14 cellular contexts compared by ENCODE assay signal in the genomic region with DNA sequence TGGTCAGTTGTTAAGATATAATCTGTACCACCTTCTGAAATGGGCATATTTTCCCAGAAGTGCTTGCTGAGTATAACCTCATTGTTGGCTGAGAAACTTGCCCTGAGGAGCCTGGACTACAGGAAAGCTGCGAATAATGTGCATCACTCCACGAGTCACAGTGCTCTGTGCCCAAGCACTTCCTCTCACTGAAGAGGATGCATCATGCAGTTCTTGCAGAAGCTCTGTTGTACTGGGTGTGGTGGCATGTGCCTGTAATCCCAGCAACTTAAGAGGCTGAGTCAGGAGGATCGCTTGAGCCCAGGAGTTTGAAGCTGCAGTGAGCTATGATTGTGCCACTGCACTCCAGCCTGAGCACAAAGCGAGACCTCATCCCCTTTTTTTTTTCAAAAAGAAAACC. TPM values are rescaled to one million over a fixed set of nuclear protein-coding genes. Genes with fewer than 3 reads are reported as not detected.
DNase-seq lines count a peak whose midpoint lies in the region; ATAC-seq, FAIRE-seq and TF ChIP-seq lines count a peak whose summit lies in the region.
"Had no signal": no experiment of that assay in that cellular context is flagged by ENCODE, and none has a peak within 500 bp of the region (broad histone marks: within the 10 kb centered on the region; RNA-seq: fewer than 3 reads in every experiment).

No MANE protein-coding gene starts in this region.

- no peak overlapping the region for H3K4me2 ChIP-seq in HepG2 (ENCODE audit: low read depth, low read length)
- no peak overlapping the region for H3K4me2 ChIP-seq in SK-N-SH

- H3K27ac Mint-ChIP-seq in CD8-positive, alpha-beta T cell = no peak overlapping the region
- H3K27ac Mint-ChIP-seq: natural killer cell treated with Interleukin-12 subunit alpha and Interleukin-12 subunit beta and Interleukin-15 and Interleukin-18, amount 100 ng/mL, for 72 hours had no signal

- no peak for DNase-seq in right lobe of liver
- no peak for DNase-seq in HepG2 (ENCODE audit: low spot score)
- no peak for DNase-seq in SK-N-SH
- peak; percentile 64 for DNase-seq in fibroblast of the conjunctiva (ENCODE audit: low read depth)
- DNase-seq in HEK293T (ENCODE audit: extremely low spot score) = no peak
- DNase-seq in CD8-positive, alpha-beta T cell = no peak
- no peak for DNase-seq in HuH-7.5 (ENCODE audit: low spot score)
- DNase-seq: central memory CD4-positive, alpha-beta T cell; hippocampal formation; NCI-H187 treated with DMSO at 0.1 percent for 48 hours; stimulated activated CD4-positive, alpha-beta T cell treated with anti-CD3 and anti-CD28 coated beads, Interleukin-15, amount 100 ng/mL, for 24 hours had no signal

- ATAC-seq in right lobe of liver (peak in 3 of 4 donors; percentile 55 to 56 (median 56)), HepG2 (no peak), HG03025 (IDR thresholded peaks at IDR 0.05; ENCODE audit: low FRiP score, unreplicated experiment) (no peak)
- ATAC-seq in CD8-positive, alpha-beta T cell = no peak
- ATAC-seq: natural killer cell treated with Interleukin-12 subunit alpha and Interleukin-12 subunit beta and Interleukin-15 and Interleukin-18, amount 100 ng/mL, for 72 hours had no signal

- POLR2A ChIA-PET in HepG2 (lab: Yijun Ruan, JAX) = no interaction called here
- POLR2A ChIA-PET in SK-N-SH (lab: Yijun Ruan, JAX) = no interaction called here
- POLR2A ChIA-PET in HEK293T (lab: Yijun Ruan, JAX) = no interaction called here
- POLR2A ChIA-PET in CD8-positive, alpha-beta T cell (lab: Charles Lee) = no interaction called here

- no peak overlapping the region for H2AFZ ChIP-seq in HepG2 (ENCODE audit: low read length)
- no peak overlapping the region for H2AFZ ChIP-seq in SK-N-SH (ENCODE audit: low read depth)

- H3K4me1 ChIP-seq in right lobe of liver (no peaks in the 10 kb centered on the region), HepG2 (ENCODE audit: insufficient read depth, low read length) (no peaks in the 10 kb centered on the region), SK-N-SH (ENCODE audit: control insufficient read depth in 1 of 2, insufficient read depth in 2 of 2, low read depth in 1 of 2, low read length in 1 of 2) (0 out of 4 replicates have a peak, but pooled peaks cover 0 to 4% of the 10 kb centered on the region in 2 experiments)
- no peaks in the 10 kb centered on the region for H3K4me1 ChIP-seq in CD8-positive, alpha-beta T cell (ENCODE audit: insufficient read depth, low read length)

- H3K27me3 Mint-ChIP-seq in CD8-positive, alpha-beta T cell (ENCODE audit: low read depth) = no peaks in the 10 kb centered on the region
- H3K27me3 Mint-ChIP-seq: natural killer cell treated with Interleukin-12 subunit alpha and Interleukin-12 subunit beta and Interleukin-15 and Interleukin-18, amount 100 ng/mL, for 72 hours had no signal

- TF ChIP-seq POLR2A in right lobe of liver (IDR thresholded peaks at IDR 0.05) (no peak), HepG2 (IDR thresholded peaks at IDR 0.05; ENCODE audit: insufficient read depth in 1 of 2, low read depth in 2 of 2, low read length in 2 of 2) (no peak)

- H3K79me2 ChIP-seq in HepG2 (ENCODE audit: insufficient read depth, low read length) (no peaks in the 10 kb centered on the region), SK-N-SH (ENCODE audit: insufficient read depth) (no peaks in the 10 kb centered on the region)

- H3K9ac ChIP-seq in HepG2 (ENCODE audit: insufficient read depth, low read depth, low read length) (no peak overlapping the region), SK-N-SH (no peak overlapping the region)

- 66% methylated on average over 4 of the region's 4 CpGs for WGBS in right lobe of liver (ENCODE audit: insufficient coverage, low coverage, low lambda C conversion rate, missing lambda C conversion rate)
- WGBS in HepG2 (ENCODE audit: low lambda C conversion rate) = no CpG with 5 or more reads among the region's 4 CpGs
- WGBS in SK-N-SH (ENCODE audit: low lambda C conversion rate) = 13% methylated on average over 4 of the region's 4 CpGs

- H3K9me3 ChIP-seq in right lobe of liver (no peaks in the 10 kb centered on the region), HepG2 (ENCODE audit: low read length) (no peaks in the 10 kb centered on the region), SK-N-SH (no peaks in the 10 kb centered on the region)
- H3K9me3 ChIP-seq in CD8-positive, alpha-beta T cell (ENCODE audit: low read length) = no peaks in the 10 kb centered on the region
- H3K9me3 ChIP-seq: suprapubic skin had no signal

- TF ChIP-seq CTCF in right lobe of liver (IDR thresholded peaks at IDR 0.05) (no peak), HepG2 (CRISPR knock-in tag; IDR thresholded peaks at IDR 0.05) (no peak), SK-N-SH (IDR thresholded peaks at IDR 0.05) (no peak)
- TF ChIP-seq CTCF in CD8-positive, alpha-beta T cell (IDR thresholded peaks at IDR 0.05) = no peak

- H3K9me3 Mint-ChIP-seq in CD8-positive, alpha-beta T cell = no peaks in the 10 kb centered on the region
- H3K9me3 Mint-ChIP-seq: natural killer cell treated with Interleukin-12 subunit alpha and Interleukin-12 subunit beta and Interleukin-15 and Interleukin-18, amount 100 ng/mL, for 72 hours had no signal

- H3K36me3 ChIP-seq in right lobe of liver (no peaks in the 10 kb centered on the region), HepG2 (replicated peaks in 1 of 2; ENCODE audit: control insufficient read depth in 1 of 2, insufficient read depth in 2 of 2, low read length in 2 of 2) (no peaks in the 10 kb centered on the region), SK-N-SH (replicated peaks in 1 of 2; ENCODE audit: control insufficient read depth in 1 of 2, insufficient read depth in 2 of 2, low read length in 1 of 2) (peaks cover 3 to 5% of the 10 kb centered on the region in 2 experiments)
- H3K36me3 ChIP-seq in CD8-positive, alpha-beta T cell (ENCODE audit: insufficient read depth, low read length) = peaks cover 14% of the 10 kb centered on the region
- H3K36me3 ChIP-seq: suprapubic skin had no signal

- TF ChIP-seq RAD21 in HepG2 (CRISPR knock-in tag; IDR thresholded peaks at IDR 0.05) (no peak), SK-N-SH (IDR thresholded peaks at IDR 0.05; ENCODE audit: low read length) (no peak)

- BruUV-seq in HepG2 (replicated peaks; lab: Mats Ljungman, UMichigan) = no TSS peak

- H4K20me1 ChIP-seq in HepG2 (ENCODE audit: insufficient read depth, low read length) (no peaks in the 10 kb centered on the region), SK-N-SH (ENCODE audit: insufficient read depth) (no peaks in the 10 kb centered on the region)

- intact Hi-C loops in right lobe of liver (cut with DNase I) (no loop called here), HepG2 (cut with micrococcal nuclease; ENCODE audit: unreplicated experiment) (no loop called here)
- intact Hi-C loops in CD8-positive, alpha-beta T cell (cut with DNase I, micrococcal nuclease) = no loop called here

- H3F3A ChIP-seq in SK-N-SH (replicated peaks; ENCODE audit: insufficient read depth) = peaks cover 11% of the 10 kb centered on the region

- H3K27ac ChIP-seq in right lobe of liver (no peak overlapping the region), HepG2 (ENCODE audit: extremely low read length, insufficient read depth, low read length) (no peak overlapping the region), SK-N-SH (ENCODE audit: low read depth in 2 of 2, low read length in 1 of 2) (peak overlapping the region; percentile 40 to 70; a peak in 3 of 4 replicates)
- no peak overlapping the region for H3K27ac ChIP-seq in CD8-positive, alpha-beta T cell (ENCODE audit: low read depth, low read length)
- H3K27ac ChIP-seq: suprapubic skin had no signal

- TF ChIP-seq EP300 in HepG2 (IDR thresholded peaks at IDR 0.05; ENCODE audit: low read depth in 2 of 2, low read length in 2 of 2) (no peak), HepG2 (CRISPR knock-in tag; IDR thresholded peaks at IDR 0.05; ENCODE audit: borderline replicate concordance) (no peak), SK-N-SH (IDR thresholded peaks at IDR 0.05; ENCODE audit: borderline replicate concordance in 1 of 2, low read depth in 1 of 2, low read length in 1 of 2) (no peak)

- peaks cover 65% of the 10 kb centered on the region for H3K36me3 Mint-ChIP-seq in CD8-positive, alpha-beta T cell
- H3K36me3 Mint-ChIP-seq: natural killer cell treated with Interleukin-12 subunit alpha and Interleukin-12 subunit beta and Interleukin-15 and Interleukin-18, amount 100 ng/mL, for 72 hours had no signal

- no peaks in the 10 kb centered on the region for H3K9me2 ChIP-seq in SK-N-SH

- CTCF ChIA-PET in HepG2 (lab: Yijun Ruan, JAX; ENCODE audit: low intra/inter-chr PET ratio, low total read pairs) = no interaction called here
- CTCF ChIA-PET in SK-N-SH (lab: Yijun Ruan, JAX) = interaction anchor here (1.0 to 1.3 kb wide), 2 partner anchors 50 to 255 kb away, joined by 3 to 4 read pairs; no protein-coding TSS in a partner anchor
- CTCF ChIA-PET in HEK293T (lab: Yijun Ruan, JAX) = no interaction called here
- CTCF ChIA-PET in CD8-positive, alpha-beta T cell (lab: Charles Lee) = interaction anchor here (0.9 to 1.7 kb wide), 3 partner anchors 10 to 93 kb away, joined by 3 read pairs; no protein-coding TSS in a partner anchor

- in situ Hi-C loops in HepG2 (cut with HindIII; ENCODE audit: extremely low pct_ligation_motif_present, low pct_unique_long_range_greater_than_20kb) = no loop called here

- no peak overlapping the region for H3K4me3 Mint-ChIP-seq in CD8-positive, alpha-beta T cell
- H3K4me3 Mint-ChIP-seq: natural killer cell treated with Interleukin-12 subunit alpha and Interleukin-12 subunit beta and Interleukin-15 and Interleukin-18, amount 100 ng/mL, for 72 hours had no signal

- H3K4me3 ChIP-seq in right lobe of liver (no peak overlapping the region), HepG2 (replicated peaks in 1 of 3; ENCODE audit: insufficient read depth in 1 of 3, low read depth in 2 of 3, low read length in 3 of 3) (no peak overlapping the region), SK-N-SH (ENCODE audit: low read depth in 2 of 2, low read length in 1 of 2) (no peak overlapping the region)
- H3K4me3 ChIP-seq in CD8-positive, alpha-beta T cell (ENCODE audit: low read depth, low read length) = no peak overlapping the region
- H3K4me3 ChIP-seq: suprapubic skin had no signal

- H3K4me1 Mint-ChIP-seq in CD8-positive, alpha-beta T cell (ENCODE audit: low read depth) = peaks cover 12% of the 10 kb centered on the region

- H3K27me3 ChIP-seq in right lobe of liver = no peaks in the 10 kb centered on the region
- H3K27me3 ChIP-seq in HepG2 (ENCODE audit: control insufficient read depth in 1 of 2, insufficient read depth in 2 of 2, low read length in 2 of 2) = no peaks in the 10 kb centered on the region
- H3K27me3 ChIP-seq in SK-N-SH (ENCODE audit: insufficient read depth) = no peaks in the 10 kb centered on the region
- no peaks in the 10 kb centered on the region for H3K27me3 ChIP-seq in CD8-positive, alpha-beta T cell (ENCODE audit: insufficient read depth, low read length)
- H3K27me3 ChIP-seq: suprapubic skin had no signal

- FAIRE-seq in HepG2 (lab: Jason Lieb, UNC) = no peak

RNA-seq across cellular contexts. Expression of a gene that starts 56.9 kb away (rescaled TPM):
- total RNA-seq in right lobe of liver (1 to 10 TPM; 1.1 to 4.4 (median 3.2) TPM), HepG2 (2016; rRNA removed; fragmentation: Illumina TruSeq; extraction: Trizol) (0.02 TPM in 1 of 2 replicates, not detected in the other)
- total RNA-seq in HepG2 (2016; cell fraction: cytosol; rRNA removed; fragmentation: Illumina TruSeq; extraction: Trizol; ENCODE audit: low read depth) = not detected in 2 replicates
- total RNA-seq in HepG2 (2016; cell fraction: insoluble cytoplasmic fraction; rRNA removed; fragmentation: Illumina TruSeq; extraction: Trizol) = 0.03 and 0.09 TPM in 2 replicates
- not detected in 2 replicates for total RNA-seq in HepG2 (2016; cell fraction: membrane; rRNA removed; fragmentation: Illumina TruSeq; extraction: Trizol)
- total RNA-seq in HepG2 (2016; cell fraction: nucleus; rRNA removed; fragmentation: Illumina TruSeq; extraction: Trizol) = not detected in 2 replicates
- polyA plus RNA-seq in HepG2 (2011; rRNA removed) (0.04 and 0.12 TPM in 2 replicates), SK-N-SH (2012; rRNA removed) (34.8 and 39.3 TPM in 2 replicates)
- 0.01 and 0.03 TPM in 2 replicates for polyA plus RNA-seq in HepG2 (2011; cell fraction: cytosol; rRNA removed)
- 0.10 and 0.17 TPM in 2 replicates for polyA plus RNA-seq in HepG2 (2011; cell fraction: nucleus; rRNA removed)
- polyA plus RNA-seq in HepG2 (2012) = 0.04 TPM in 1 of 2 replicates, not detected in the other
- polyA plus RNA-seq in HepG2 (2016; cell fraction: cytosol; fragmentation: Illumina TruSeq; extraction: Trizol; ENCODE audit: low read depth) = 0.18 TPM in 1 of 2 replicates, not detected in the other
- not detected in 2 replicates for polyA plus RNA-seq in HepG2 (2016; cell fraction: insoluble cytoplasmic fraction; fragmentation: Illumina TruSeq; extraction: Trizol; ENCODE audit: low read depth)
- polyA plus RNA-seq in HepG2 (2016; cell fraction: membrane; fragmentation: Illumina TruSeq; extraction: Trizol; ENCODE audit: low read depth) = not detected in 2 replicates
- polyA plus RNA-seq in HepG2 (2016; cell fraction: nucleus; fragmentation: Illumina TruSeq; extraction: Trizol; ENCODE audit: insufficient read depth, low read depth) = not detected in 2 replicates
- 0.02 and 0.28 TPM in 2 replicates for polyA minus RNA-seq in HepG2 (2011; rRNA and poly(A)+ RNA removed; ENCODE audit: low replicate concordance)
- 0.09 TPM in 1 of 2 replicates, not detected in the other for polyA minus RNA-seq in HepG2 (2011; cell fraction: cytosol; rRNA and poly(A)+ RNA removed)
- polyA minus RNA-seq in HepG2 (2011; cell fraction: nucleus; rRNA and poly(A)+ RNA removed) = 0.12 and 0.39 TPM in 2 replicates
- 50.5 and 72.0 TPM in 2 replicates for polyA plus RNA-seq in SK-N-SH (2012; cell fraction: cytosol; rRNA removed)
- 24.0 and 47.2 TPM in 2 replicates for polyA plus RNA-seq in SK-N-SH (2012; cell fraction: nucleus; rRNA removed)
- total RNA-seq in CD8-positive, alpha-beta T cell = 10 to 100 TPM; 52.8 to 57.9 TPM

Comparison
In these comparisons a context has a peak if more than half of its experiments do, and no peak if none do; other contexts are left out.
1. ATAC-seq: peak in right lobe of liver (3 of 4); none in HepG2 (single experiment), CD8-positive, alpha-beta T cell (single experiment) and HG03025 (single experiment).
2. H3K27ac ChIP-seq: peak in SK-N-SH (2 of 2); none in right lobe of liver (0 of 3), HepG2 (single experiment) and CD8-positive, alpha-beta T cell (single experiment).
3. RNA of a gene that starts 56.9 kb away (total RNA-seq): 52.8 to 57.9 TPM in CD8-positive, alpha-beta T cell; 1.1 to 4.4 TPM in right lobe of liver and 0.02 to 0.09 TPM in HepG2; every median in the first group is over 4 times any median in the second.
4. CTCF ChIA-PET loops: an anchor here in SK-N-SH (1.0 to 1.3 kb wide) and CD8-positive, alpha-beta T cell (0.9 to 1.7 kb wide); none called in HepG2 and HEK293T.